ENCODE assay signal across 8 cellular contexts in genomic region chr11:107689317-107690202, GRCh38. TPM values are rescaled to one million over a fixed set of nuclear protein-coding genes. Genes with fewer than 3 reads are reported as not detected.
DNase-seq lines count a peak whose midpoint lies in the region; ATAC-seq and TF ChIP-seq lines count a peak whose summit lies in the region.

No MANE protein-coding gene starts in this region.

- H3K18ac ChIP-seq in trophoblast cell (ENCODE audit: low read length): no peak overlapping the region

- no peak overlapping the region for H2BK5ac ChIP-seq in trophoblast cell (ENCODE audit: low read depth, low read length, poor library complexity)

- no peak overlapping the region for H4K12ac ChIP-seq in trophoblast cell (ENCODE audit: low read depth, low read length)

- no peak overlapping the region for H3K4me3 Mint-ChIP-seq in CD4-positive, CD25-positive, alpha-beta regulatory T cell
- H3K4me3 Mint-ChIP-seq in activated T-helper 2 cell treated with anti-CD3 and anti-CD28 coated beads, Interferon-gamma antibody, Interleukin-2, Interleukin-4, amounts not matched to agents 10 μg/mL and 5 μg/mL and 100 μg/mL, durations not matched to agents 14 hours and 24 hours and 36 hours (ENCODE audit: low read depth): no peak overlapping the region

- no peak overlapping the region for H3K9ac ChIP-seq in trophoblast cell (ENCODE audit: low read length)

- H3K79me2 ChIP-seq in trophoblast cell (ENCODE audit: control insufficient read depth, insufficient read depth, low read length, poor library complexity): no peaks in the 10 kb centered on the region

- intact Hi-C loops in activated T-helper 2 cell treated with anti-CD3 and anti-CD28 coated beads, Interferon-gamma antibody, Interleukin-2, Interleukin-4, amounts not matched to agents 10 μg/mL and 5 μg/mL and 100 μg/mL, durations not matched to agents 14 hours and 24 hours and 36 hours (cut with micrococcal nuclease): loop anchor here (1.0 kb wide), 3 partner anchors 113 to 140 kb away; no protein-coding TSS in a partner anchor
- intact Hi-C loops in uterus (cut with DNase I; ENCODE audit: low total_unique reads): no loop called here

- no CpG with 5 or more reads among the region's 11 CpGs for WGBS in trophoblast cell (ENCODE audit: extremely low coverage, insufficient coverage, insufficient read length)

- peaks cover 9% of the 10 kb centered on the region for H3K27me3 Mint-ChIP-seq in CD4-positive, CD25-positive, alpha-beta regulatory T cell
- peaks cover 11% of the 10 kb centered on the region for H3K27me3 Mint-ChIP-seq in activated T-helper 2 cell treated with anti-CD3 and anti-CD28 coated beads, Interferon-gamma antibody, Interleukin-2, Interleukin-4, amounts not matched to agents 10 μg/mL and 5 μg/mL and 100 μg/mL, durations not matched to agents 14 hours and 24 hours and 36 hours (ENCODE audit: low read depth)

- H3K4ac ChIP-seq in trophoblast cell (ENCODE audit: low read depth, low read length): no peak overlapping the region

- no peaks in the 10 kb centered on the region for H3K36me3 Mint-ChIP-seq in CD4-positive, CD25-positive, alpha-beta regulatory T cell
- H3K36me3 Mint-ChIP-seq in activated T-helper 2 cell treated with anti-CD3 and anti-CD28 coated beads, Interferon-gamma antibody, Interleukin-2, Interleukin-4, amounts not matched to agents 10 μg/mL and 5 μg/mL and 100 μg/mL, durations not matched to agents 14 hours and 24 hours and 36 hours (ENCODE audit: low read depth): no peaks in the 10 kb centered on the region

- H4K8ac ChIP-seq in trophoblast cell (ENCODE audit: low read depth, low read length): no peak overlapping the region

- H2AFZ ChIP-seq in trophoblast cell (ENCODE audit: insufficient read depth, low read length, poor library complexity): no peak overlapping the region

- no peak overlapping the region for H3K27ac ChIP-seq in CD4-positive, CD25-positive, alpha-beta regulatory T cell (ENCODE audit: insufficient read depth, low read length, poor library complexity, severe bottlenecking)
- H3K27ac ChIP-seq in RWPE2 (ENCODE audit: poor library complexity, severe bottlenecking): no peak overlapping the region
- no peak overlapping the region for H3K27ac ChIP-seq in trophoblast cell (ENCODE audit: low read depth, low read length)
- H3K27ac ChIP-seq in uterus: no peak overlapping the region

- no peaks in the 10 kb centered on the region for H3K4me1 Mint-ChIP-seq in CD4-positive, CD25-positive, alpha-beta regulatory T cell
- H3K4me1 Mint-ChIP-seq in activated T-helper 2 cell treated with anti-CD3 and anti-CD28 coated beads, Interferon-gamma antibody, Interleukin-2, Interleukin-4, amounts not matched to agents 10 μg/mL and 5 μg/mL and 100 μg/mL, durations not matched to agents 14 hours and 24 hours and 36 hours (ENCODE audit: low read depth): no peaks in the 10 kb centered on the region

- H2BK120ac ChIP-seq in trophoblast cell (ENCODE audit: insufficient read depth, low read length, poor library complexity): no peak overlapping the region

- no peak overlapping the region for H3K4me3 ChIP-seq in CD4-positive, CD25-positive, alpha-beta regulatory T cell (ENCODE audit: low read depth, low read length)
- H3K4me3 ChIP-seq in RWPE2 (ENCODE audit: severe bottlenecking): no peak overlapping the region
- no peak overlapping the region for H3K4me3 ChIP-seq in trophoblast cell (ENCODE audit: low read depth, low read length)
- no peak overlapping the region for H3K4me3 ChIP-seq in uterus

- ATAC-seq in CD4-positive, CD25-positive, alpha-beta regulatory T cell (ENCODE audit: low read depth in 2 of 2): peak in 1 of 2 donors; percentile 53
- peak; percentile 75 for ATAC-seq in GM21360 (IDR thresholded peaks at IDR 0.05; ENCODE audit: unreplicated experiment)
- peak; percentile 83 for ATAC-seq in RWPE2 (ENCODE audit: low read depth)

- H2BK12ac ChIP-seq in trophoblast cell (ENCODE audit: low read length): no peak overlapping the region

- peaks cover 6% of the 10 kb centered on the region for H3K27me3 ChIP-seq in CD4-positive, CD25-positive, alpha-beta regulatory T cell (ENCODE audit: control insufficient read depth, insufficient read depth, low read length)
- no peaks in the 10 kb centered on the region for H3K27me3 ChIP-seq in RWPE2 (ENCODE audit: insufficient read depth, poor library complexity, severe bottlenecking)
- no peaks in the 10 kb centered on the region for H3K27me3 ChIP-seq in trophoblast cell (ENCODE audit: insufficient read depth, low read length)
- no peaks in the 10 kb centered on the region for H3K27me3 ChIP-seq in uterus

- H2AK5ac ChIP-seq in trophoblast cell (ENCODE audit: low read length): no peak overlapping the region

- H3K27ac Mint-ChIP-seq in CD4-positive, CD25-positive, alpha-beta regulatory T cell: no peak overlapping the region
- H3K27ac Mint-ChIP-seq in activated T-helper 2 cell treated with anti-CD3 and anti-CD28 coated beads, Interferon-gamma antibody, Interleukin-2, Interleukin-4, amounts not matched to agents 10 μg/mL and 5 μg/mL and 100 μg/mL, durations not matched to agents 14 hours and 24 hours and 36 hours: no peak overlapping the region

- no peak overlapping the region for H3K4me2 ChIP-seq in trophoblast cell (ENCODE audit: low read length)

- DNase-seq in CD4-positive, CD25-positive, alpha-beta regulatory T cell: peak; percentile 21 to 51 (median 32)
- no peak for DNase-seq in RWPE2 (ENCODE audit: low spot score)
- peak; percentile 17 for DNase-seq in activated T-helper 2 cell treated with anti-CD3 and anti-CD28 coated beads, Interferon-gamma antibody, Interleukin-2, Interleukin-4, amounts not matched to agents 10 μg/mL and 5 μg/mL and 100 μg/mL, durations not matched to agents 14 hours and 24 hours and 36 hours (ENCODE audit: low spot score)
- DNase-seq in foreskin melanocyte: peak; percentile 46
- peak; percentile 61 to 75 for DNase-seq in trophoblast cell
- peak; percentile 50 to 66 for DNase-seq in uterus

- no peaks in the 10 kb centered on the region for H3K79me1 ChIP-seq in trophoblast cell (ENCODE audit: low read length)

- peak; percentile 65 for TF ChIP-seq CTCF in LNCAP (IDR thresholded peaks at IDR 0.05)
- TF ChIP-seq CTCF in RWPE2 (IDR thresholded peaks at IDR 0.05; ENCODE audit: poor library complexity, severe bottlenecking): peak; percentile 89
- peak; percentile 42 to 71 (median 54) for TF ChIP-seq CTCF in uterus (IDR thresholded peaks at IDR 0.05)

- no peak overlapping the region for H3K23ac ChIP-seq in trophoblast cell (ENCODE audit: low read length)

- H3K9me3 ChIP-seq in CD4-positive, CD25-positive, alpha-beta regulatory T cell (ENCODE audit: control insufficient read depth in 2 of 2, low read length in 2 of 2): no peaks in the 10 kb centered on the region
- no peaks in the 10 kb centered on the region for H3K9me3 ChIP-seq in RWPE2 (ENCODE audit: severe bottlenecking)
- H3K9me3 ChIP-seq in trophoblast cell (ENCODE audit: insufficient read depth, low read depth, low read length): no peaks in the 10 kb centered on the region
- H3K9me3 ChIP-seq in uterus: no peaks in the 10 kb centered on the region

- H3K14ac ChIP-seq in trophoblast cell (ENCODE audit: low read length): no peak overlapping the region

- no peaks in the 10 kb centered on the region for H3K36me3 ChIP-seq in CD4-positive, CD25-positive, alpha-beta regulatory T cell (ENCODE audit: control insufficient read depth, insufficient read depth, low read length)
- no peaks in the 10 kb centered on the region for H3K36me3 ChIP-seq in RWPE2 (ENCODE audit: low read depth)
- H3K36me3 ChIP-seq in trophoblast cell (ENCODE audit: control insufficient read depth in 1 of 2, insufficient read depth in 2 of 2, low read length in 2 of 2): no peaks in the 10 kb centered on the region
- no peaks in the 10 kb centered on the region for H3K36me3 ChIP-seq in uterus

- no peaks in the 10 kb centered on the region for H3K4me1 ChIP-seq in CD4-positive, CD25-positive, alpha-beta regulatory T cell (ENCODE audit: control insufficient read depth, insufficient read depth, low read length, poor library complexity, severe bottlenecking)
- H3K4me1 ChIP-seq in RWPE2 (ENCODE audit: insufficient read depth, poor library complexity, severe bottlenecking) (no peaks in the 10 kb centered on the region), trophoblast cell (ENCODE audit: control insufficient read depth in 1 of 2, insufficient read depth in 2 of 2, low read length in 2 of 2) (no peaks in the 10 kb centered on the region), uterus (no peaks in the 10 kb centered on the region)

- TF ChIP-seq POLR2A in uterus (IDR thresholded peaks at IDR 0.05): no peak

- H3K9me3 Mint-ChIP-seq in CD4-positive, CD25-positive, alpha-beta regulatory T cell: no peaks in the 10 kb centered on the region
- no peaks in the 10 kb centered on the region for H3K9me3 Mint-ChIP-seq in activated T-helper 2 cell treated with anti-CD3 and anti-CD28 coated beads, Interferon-gamma antibody, Interleukin-2, Interleukin-4, amounts not matched to agents 10 μg/mL and 5 μg/mL and 100 μg/mL, durations not matched to agents 14 hours and 24 hours and 36 hours

- no peak overlapping the region for H4K91ac ChIP-seq in trophoblast cell (ENCODE audit: low read depth, low read length)

RNA-seq across cellular contexts. Expression of gene SLN, which starts 22.3 kb away (rescaled TPM):
- not detected for total RNA-seq in CD4-positive, CD25-positive, alpha-beta regulatory T cell
- polyA plus RNA-seq in CD4-positive, CD25-positive, alpha-beta regulatory T cell: not detected
- total RNA-seq in activated T-helper 2 cell treated with anti-CD3 and anti-CD28 coated beads, Interferon-gamma antibody, Interleukin-2, Interleukin-4, amounts not matched to agents 10 μg/mL and 5 μg/mL and 100 μg/mL, durations not matched to agents 14 hours and 24 hours and 36 hours: not detected in 2 replicates
- 27.7 and 29.1 TPM in 2 replicates for polyA plus RNA-seq in trophoblast cell (2013)
- total RNA-seq in uterus: 1 to 10 TPM in 2 of 4 donors, not detected in 2; 2.0 to 2.3 TPM
